Comparison of ENCODE assay signal across 8 cellular contexts in genomic region chr1:94962745-94963265, GRCh38. TPM values are rescaled to one million over a fixed set of nuclear protein-coding genes. Genes with fewer than 3 reads are reported as not detected.
DNase-seq lines count a peak whose midpoint lies in the region; ATAC-seq and TF ChIP-seq lines count a peak whose summit lies in the region.

No MANE protein-coding gene starts in this region.

- DNase-seq in GM06990 (ENCODE audit: extremely low read depth, insufficient read length) (peak; percentile 42), KBM-7 (peak; percentile 77), foreskin fibroblast (peak in 1 of 2 donors; percentile 48), sigmoid colon (no peak), NCI-H69 (lab: John Stamatoyannopoulos, UW) (no peak), NCI-H774 (lab: John Stamatoyannopoulos, UW) (no peak)
- peak; percentile 43 for DNase-seq in activated CD4-positive, alpha-beta memory T cell treated with anti-CD3 and anti-CD28 coated beads, Interleukin-2, amount 10 ng/mL, durations not matched to agents 7 days and 5 days

- peak overlapping the region; percentile 80 for H3K4me3 Mint-ChIP-seq in activated CD4-positive, alpha-beta memory T cell treated with anti-CD3 and anti-CD28 coated beads, Interleukin-2, amount 10 ng/mL, durations not matched to agents 7 days and 5 days

- H3K27me3 ChIP-seq in GM06990 (replicated peaks; ENCODE audit: control insufficient read depth, insufficient read depth, low read length) = no peaks in the 10 kb centered on the region
- no peaks in the 10 kb centered on the region for H3K27me3 ChIP-seq in sigmoid colon

- peaks cover 0 to 15% (median 6%) of the 10 kb centered on the region in 4 donors for H3K4me1 ChIP-seq in sigmoid colon

- in situ Hi-C loops in KBM-7 (cut with MboI; ENCODE audit: low pct_unique_long_range_greater_than_20kb, low sequenced_read_pairs) = no loop called here

- H3K4me3 ChIP-seq in GM06990 (replicated peaks; ENCODE audit: low read depth, low read length) (peak overlapping the region; percentile 44), foreskin fibroblast (ENCODE audit: low read depth in 1 of 2, low read length in 2 of 2) (peak overlapping the region; percentile 32 to 52), sigmoid colon (peak overlapping the region; percentile 14 to 40 (median 37))

- TF ChIP-seq EP300 in sigmoid colon (IDR thresholded peaks at IDR 0.05) = no peak

- 0 to 5% methylated on average over 8 of the region's 8 CpGs for WGBS in sigmoid colon, 2 donors

- CTCF ChIA-PET in activated CD4-positive, alpha-beta memory T cell treated with anti-CD3 and anti-CD28 coated beads, Interleukin-2, amount 10 ng/mL, durations not matched to agents 7 days and 5 days (lab: Charles Lee) = interaction anchor here (0.7 to 1.6 kb wide), 4 partner anchors 18 to 271 kb away, joined by 3 to 5 read pairs (median 4); no protein-coding TSS in a partner anchor

- no peaks in the 10 kb centered on the region for H3K36me3 ChIP-seq in GM06990 (ENCODE audit: control insufficient read depth, insufficient read depth, low read length)
- no peaks in the 10 kb centered on the region for H3K36me3 ChIP-seq in sigmoid colon

- peak overlapping the region; percentile 42 to 67 (median 66) for H3K27ac ChIP-seq in sigmoid colon

- TF ChIP-seq CTCF in GM06990 (IDR thresholded peaks at IDR 0.05; ENCODE audit: insufficient read depth, low read length, poor library complexity, severe bottlenecking) (no peak), foreskin fibroblast (IDR thresholded peaks at IDR 0.05; ENCODE audit: low read depth, low read length) (no peak), sigmoid colon (IDR thresholded peaks at IDR 0.05) (no peak)

- H3K27ac Mint-ChIP-seq in activated CD4-positive, alpha-beta memory T cell treated with anti-CD3 and anti-CD28 coated beads, Interleukin-2, amount 10 ng/mL, durations not matched to agents 7 days and 5 days = peak overlapping the region; percentile 77

- H3K4me1 Mint-ChIP-seq in activated CD4-positive, alpha-beta memory T cell treated with anti-CD3 and anti-CD28 coated beads, Interleukin-2, amount 10 ng/mL, durations not matched to agents 7 days and 5 days = peaks cover 5% of the 10 kb centered on the region

- no peaks in the 10 kb centered on the region for H3K27me3 Mint-ChIP-seq in activated CD4-positive, alpha-beta memory T cell treated with anti-CD3 and anti-CD28 coated beads, Interleukin-2, amount 10 ng/mL, durations not matched to agents 7 days and 5 days

- intact Hi-C loops in sigmoid colon (cut with DNase I) = no loop called here

- H3K9me3 ChIP-seq in sigmoid colon = no peaks in the 10 kb centered on the region

- peak; percentile 97 for ATAC-seq in GM21576 (IDR thresholded peaks at IDR 0.05; ENCODE audit: unreplicated experiment)

- H3K9me3 Mint-ChIP-seq in activated CD4-positive, alpha-beta memory T cell treated with anti-CD3 and anti-CD28 coated beads, Interleukin-2, amount 10 ng/mL, durations not matched to agents 7 days and 5 days = no peaks in the 10 kb centered on the region

- POLR2A ChIA-PET in activated CD4-positive, alpha-beta memory T cell treated with anti-CD3 and anti-CD28 coated beads, Interleukin-2, amount 10 ng/mL, durations not matched to agents 7 days and 5 days (lab: Charles Lee) = interaction anchor here (1.0 kb wide), 1 partner anchor 40 kb away, joined by 3 read pairs; no protein-coding TSS in a partner anchor

- no peak for TF ChIP-seq POLR2A in sigmoid colon (IDR thresholded peaks at IDR 0.05)

- H3K36me3 Mint-ChIP-seq in activated CD4-positive, alpha-beta memory T cell treated with anti-CD3 and anti-CD28 coated beads, Interleukin-2, amount 10 ng/mL, durations not matched to agents 7 days and 5 days (ENCODE audit: low read depth) = no peaks in the 10 kb centered on the region

RNA-seq across cellular contexts. Expression of gene CNN3, which starts 35.9 kb away (rescaled TPM):
- total RNA-seq in activated CD4-positive, alpha-beta memory T cell treated with anti-CD3 and anti-CD28 coated beads, Interleukin-2, amount 10 ng/mL, durations not matched to agents 7 days and 5 days = 1 to 10 TPM; 1.6 TPM
- total RNA-seq in sigmoid colon = 100 to 1,000 TPM; 157 to 247 (median 170) TPM
- 10 to 100 TPM; 58.3 to 96.4 (median 80.2) TPM for polyA plus RNA-seq in sigmoid colon

Comparison
In these comparisons a context has a peak if more than half of its experiments do, and no peak if none do; other contexts are left out.
1. DNase-seq: peak in GM06990 (single experiment), KBM-7 (single experiment) and activated CD4-positive, alpha-beta memory T cell treated with anti-CD3 and anti-CD28 coated beads, Interleukin-2, amount 10 ng/mL, durations not matched to agents 7 days and 5 days (single experiment); none in sigmoid colon (single experiment), NCI-H69 (single experiment) and NCI-H774 (single experiment).
2. RNA of gene CNN3, which starts 35.9 kb away (total RNA-seq): 157 to 247 TPM in sigmoid colon; 1.6 TPM in activated CD4-positive, alpha-beta memory T cell treated with anti-CD3 and anti-CD28 coated beads, Interleukin-2, amount 10 ng/mL, durations not matched to agents 7 days and 5 days; every median in the first group is over 10 times any median in the second.
3. Peak in every context shown above with its lines, with median percentiles within 50 percentile points of each other: H3K4me3 ChIP-seq.